In the genomic region with DNA sequence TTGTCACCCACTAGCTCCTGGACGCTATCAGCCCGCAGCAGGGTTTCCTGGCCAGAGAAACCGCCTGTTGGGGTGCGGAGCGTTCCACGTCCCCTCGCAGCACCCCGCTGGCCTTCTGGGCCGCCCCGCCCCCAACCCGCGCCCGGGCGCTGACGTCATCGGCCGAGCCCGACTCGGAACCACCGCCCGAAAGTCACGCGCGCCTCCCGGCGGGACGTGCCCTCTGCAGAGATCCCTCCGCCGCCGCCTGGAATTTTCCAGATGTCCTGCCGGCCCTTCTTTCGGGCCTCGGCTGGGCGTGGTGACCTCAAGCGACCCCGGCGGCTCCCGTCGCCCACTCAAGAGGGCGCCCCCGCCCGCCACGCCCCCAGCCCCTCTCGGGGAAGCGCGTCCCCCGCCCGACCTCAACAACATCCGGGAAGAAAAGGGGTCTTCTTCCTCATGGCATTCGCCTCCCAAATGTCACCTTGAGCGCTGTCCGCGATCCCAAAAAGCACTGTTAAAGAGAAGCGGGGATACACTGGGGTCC, we compare ENCODE assay signal across 8 cellular contexts. TPM values are rescaled to one million over a fixed set of nuclear protein-coding genes. Genes with fewer than 3 reads are reported as not detected.
DNase-seq lines count a peak whose midpoint lies in the region; ATAC-seq and TF ChIP-seq lines count a peak whose summit lies in the region.

No MANE protein-coding gene starts in this region.

- no peak overlapping the region for H2AFZ ChIP-seq in OCI-LY1 (ENCODE audit: low read length)

- H3K79me2 ChIP-seq in OCI-LY1 (ENCODE audit: insufficient read depth, low read length) = peaks cover 50% of the 10 kb centered on the region

- peaks cover 70% of the 10 kb centered on the region for H3K4me1 ChIP-seq in OCI-LY1 (ENCODE audit: insufficient read depth, low read length, severe bottlenecking)
- peaks cover 57% of the 10 kb centered on the region for H3K4me1 ChIP-seq in mononuclear cell (ENCODE audit: insufficient read depth, low read length)

- no peaks in the 10 kb centered on the region for H4K20me1 ChIP-seq in OCI-LY1 (ENCODE audit: insufficient read depth, low read length)

- H3K9ac ChIP-seq in OCI-LY1 (ENCODE audit: low read length) = peak overlapping the region; percentile 99

- H3F3A ChIP-seq in OCI-LY1 (ENCODE audit: insufficient read depth, low read length) = no peaks in the 10 kb centered on the region

- TF ChIP-seq CTCF in GM10248 (IDR thresholded peaks at IDR 0.05; ENCODE audit: control extremely low read depth, extremely low read depth, low read depth, missing control alignments) (no peak), OCI-LY1 (IDR thresholded peaks at IDR 0.05; ENCODE audit: low read length) (0 out of 2 replicates have a peak, but pooled peaks have one; percentile 13), epithelial cell of esophagus (IDR thresholded peaks at IDR 0.05; ENCODE audit: insufficient read depth, low read depth, low read length, missing control alignments) (no peak)

- CTCF ChIA-PET in GM10248 (lab: Yijun Ruan, JAX) = interaction anchor here (1.3 to 6.8 kb wide), 3 partner anchors 47 to 86 kb away, joined by 3 to 72 read pairs (median 4); no protein-coding TSS in a partner anchor

- peak overlapping the region; percentile 88 for H3K4me2 ChIP-seq in OCI-LY1 (ENCODE audit: low read length)

- H3K9me2 ChIP-seq in OCI-LY1 (ENCODE audit: low read depth, low read length) = no peaks in the 10 kb centered on the region

- ATAC-seq in HG03520 (IDR thresholded peaks at IDR 0.05; ENCODE audit: unreplicated experiment) (peak; percentile 21), HG02884 (IDR thresholded peaks at IDR 0.05; ENCODE audit: unreplicated experiment) (no peak)

- H3K9me3 ChIP-seq in OCI-LY1 (ENCODE audit: low read length) (no peaks in the 10 kb centered on the region), mononuclear cell (ENCODE audit: low read depth, low read length) (no peaks in the 10 kb centered on the region)

- H3K27me3 ChIP-seq in OCI-LY1 (ENCODE audit: insufficient read depth, low read length) (no peaks in the 10 kb centered on the region), mononuclear cell (ENCODE audit: insufficient read depth, low read length) (no peaks in the 10 kb centered on the region)

- POLR2A ChIA-PET in GM10248 (lab: Yijun Ruan, JAX) = interaction anchor here (0.6 to 14.7 kb wide), 26 partner anchors 7 to 1896 kb away, joined by 3 to 620 read pairs (median 4); partner anchors contain the start of genes DPF2, EHBP1L1, FAM89B and FRMD8

- peak overlapping the region; percentile 99 for H3K27ac ChIP-seq in OCI-LY1 (ENCODE audit: low read depth, low read length, poor library complexity, severe bottlenecking)

- DNase-seq in GM10248 (ENCODE audit: extremely low spot score) (peak; percentile 78), activated T-cell treated with anti-CD3 and anti-CD28 coated beads for 4 hours (peak; percentile 84), epithelial cell of esophagus (ENCODE audit: low read depth) (peak; percentile 97)
- peak; percentile 98 for DNase-seq in stimulated activated CD8-positive, alpha-beta memory T cell treated with anti-CD3 and anti-CD28 coated beads, Interleukin-15, amount 100 ng/mL, for 48 hours (ENCODE audit: low read depth in 2 of 2)

- H3K36me3 ChIP-seq in OCI-LY1 (ENCODE audit: insufficient read depth, low read length) = peaks cover 45% of the 10 kb centered on the region

- peak overlapping the region; percentile 95 for H3K4me3 ChIP-seq in OCI-LY1 (ENCODE audit: low read depth, low read length, poor library complexity, severe bottlenecking)
- peak overlapping the region; percentile 97 for H3K4me3 ChIP-seq in epithelial cell of esophagus (ENCODE audit: low read length)
- H3K4me3 ChIP-seq in mononuclear cell (ENCODE audit: low read length) = peak overlapping the region; percentile 99

RNA-seq across cellular contexts. Expression of gene NEAT1, which starts 0.4 kb away (rescaled TPM):
- total RNA-seq in mononuclear cell = 198 TPM

RNA-seq across cellular contexts. Expression of gene FRMD8, which starts 35.7 kb away (rescaled TPM):
- 23.1 TPM for total RNA-seq in mononuclear cell

RNA-seq across cellular contexts. Expression of gene SLC25A45, which starts 39.7 kb away (rescaled TPM):
- total RNA-seq in mononuclear cell = 12.6 TPM
